Comparison of ENCODE assay signal across 23 cellular contexts in genomic region chr2:141782574-141782973, GRCh38.
"Had no signal": no experiment of that assay in that cellular context is flagged by ENCODE, and none has a peak within 500 bp of the region (broad histone marks: within the 10 kb centered on the region; RNA-seq: fewer than 3 reads in every experiment).

No MANE protein-coding gene starts in this region.

- H3K4me2 ChIP-seq: KMS-11 had no signal

- DNase-seq: Kasumi-1, MM.1S, NCI-H1105, NCI-H1417, NCI-H1436 treated with DMSO at 0.1 percent for 48 hours, NCI-H1694, NCI-H187 treated with DMSO at 0.1 percent for 48 hours, NCI-H2081, NCI-H2107, NCI-H345, NCI-H510A, NCI-H524 treated with DMSO at 0.1 percent for 48 hours, NCI-H69, NCI-H774, Right ventricle myocardium superior, RPMI8226, SIG-M5 had no signal

- FAIRE-seq: HTR-8/SVneo, RCC 7860 had no signal

- H3K4me1 ChIP-seq: SJSA1 had no signal

- H3K27ac ChIP-seq: HL-60, KMS-11, SJSA1, SK-N-MC had no signal

- H3K9ac ChIP-seq: KMS-11 had no signal

- H3K27me3 ChIP-seq: SJSA1 had no signal

- H3K9me3 ChIP-seq: SJSA1 had no signal

- H3K36me3 ChIP-seq: SJSA1 had no signal

- H3K4me3 ChIP-seq: SJSA1, SK-N-MC had no signal
